Comparison of ENCODE assay signal across 21 cellular contexts in genomic region chr12:13258212-13258611, GRCh38.
A peak's percentile ranks its signal among the peaks of the same experiment; 100 is the strongest.
DNase-seq lines count a peak whose midpoint lies in the region; FAIRE-seq and TF ChIP-seq lines count a peak whose summit lies in the region.
"Had no signal": no experiment of that assay in that cellular context is flagged by ENCODE, and none has a peak within 500 bp of the region (broad histone marks: within the 10 kb centered on the region; RNA-seq: fewer than 3 reads in every experiment).

No MANE protein-coding gene starts in this region.

- CTCF ChIA-PET in endothelial cell of umbilical vein (lab: Charles Lee) = interaction anchor here (1.4 to 2.0 kb wide), 2 partner anchors 8 to 20 kb away, joined by 5 to 7 read pairs; no protein-coding TSS in a partner anchor

- H2AK5ac ChIP-seq in mesendoderm (ENCODE audit: low read length) = no peak overlapping the region

- H3K4me1 ChIP-seq in BLaER1 = peaks cover 25% of the 10 kb centered on the region
- peaks cover 17% of the 10 kb centered on the region for H3K4me1 ChIP-seq in endothelial cell of umbilical vein (ENCODE audit: control insufficient read depth, extremely low read depth, insufficient read depth, low read length)
- H3K4me1 ChIP-seq in mesendoderm (ENCODE audit: control insufficient read depth, low read depth, low read length) = peaks cover 29% of the 10 kb centered on the region
- no peaks in the 10 kb centered on the region for H3K4me1 ChIP-seq in prostate gland (replicated peaks)

- H3K9ac ChIP-seq in BLaER1 (no peak overlapping the region), endothelial cell of umbilical vein (replicated peaks; ENCODE audit: extremely low read depth, insufficient read depth, low read length) (no peak overlapping the region), mesendoderm (ENCODE audit: low read length) (peak overlapping the region; percentile 13)

- POLR2A ChIA-PET in endothelial cell of umbilical vein (lab: Charles Lee) = no interaction called here

- H3K27ac ChIP-seq in BLaER1 = no peak overlapping the region
- no peak overlapping the region for H3K27ac ChIP-seq in endothelial cell of umbilical vein (ENCODE audit: insufficient read depth, low read depth, low read length)
- H3K27ac ChIP-seq in mesendoderm (ENCODE audit: low read depth, low read length) = peak overlapping the region; percentile 68
- H3K27ac ChIP-seq in prostate gland = no peak overlapping the region
- H3K27ac ChIP-seq: body of pancreas, esophagus muscularis mucosa had no signal

- no peaks in the 10 kb centered on the region for H3K36me3 ChIP-seq in BLaER1
- no peaks in the 10 kb centered on the region for H3K36me3 ChIP-seq in endothelial cell of umbilical vein (ENCODE audit: control insufficient read depth in 2 of 2, extremely low read depth in 1 of 2, insufficient read depth in 2 of 2, low read length in 2 of 2)
- H3K36me3 ChIP-seq in mesendoderm (ENCODE audit: control insufficient read depth, insufficient read depth, low read length) = no peaks in the 10 kb centered on the region
- H3K36me3 ChIP-seq in prostate gland = no peaks in the 10 kb centered on the region
- H3K36me3 ChIP-seq: esophagus muscularis mucosa had no signal

- H3K79me2 ChIP-seq in endothelial cell of umbilical vein (ENCODE audit: control insufficient read depth, insufficient read depth, low read length) (no peaks in the 10 kb centered on the region), mesendoderm (ENCODE audit: control insufficient read depth, insufficient read depth, low read length) (no peaks in the 10 kb centered on the region)

- no peaks in the 10 kb centered on the region for H3K27me3 ChIP-seq in BLaER1
- H3K27me3 ChIP-seq in endothelial cell of umbilical vein (ENCODE audit: control insufficient read depth in 2 of 2, insufficient read depth in 2 of 2, low read length in 2 of 2) = no peaks in the 10 kb centered on the region
- H3K27me3 ChIP-seq in mesendoderm (ENCODE audit: insufficient read depth, low read length, poor library complexity) = no peaks in the 10 kb centered on the region
- no peaks in the 10 kb centered on the region for H3K27me3 ChIP-seq in prostate gland (replicated peaks; ENCODE audit: insufficient read depth)
- H3K27me3 ChIP-seq: body of pancreas, esophagus muscularis mucosa had no signal

- no peak overlapping the region for H2BK15ac ChIP-seq in mesendoderm (replicated peaks; ENCODE audit: low read depth)

- intact Hi-C loops in endothelial cell of umbilical vein (cut with micrococcal nuclease) (loop anchor here (5.0 kb wide), 1 partner anchor 104 kb away; no protein-coding TSS in a partner anchor), prostate gland (cut with DNase I) (loop anchor here (10.0 kb wide), 1 partner anchor 907 kb away; no protein-coding TSS in a partner anchor)

- peak overlapping the region; percentile 88 for H3K18ac ChIP-seq in mesendoderm (ENCODE audit: low read length)

- no peak for TF ChIP-seq POLR2A in endothelial cell of umbilical vein (IDR thresholded peaks at IDR 0.05; ENCODE audit: low read depth, low read length)
- no peak for TF ChIP-seq POLR2A in prostate gland (IDR thresholded peaks at IDR 0.05)

- FAIRE-seq in endothelial cell of umbilical vein (lab: Jason Lieb, UNC) = no peak
- FAIRE-seq: A549 had no signal

- no peaks in the 10 kb centered on the region for H4K20me1 ChIP-seq in BLaER1
- no peaks in the 10 kb centered on the region for H4K20me1 ChIP-seq in endothelial cell of umbilical vein (replicated peaks; ENCODE audit: control insufficient read depth, extremely low read depth, insufficient read depth, low read length)

- no peak overlapping the region for H2AFZ ChIP-seq in endothelial cell of umbilical vein (ENCODE audit: low read depth, low read length)

- dilution Hi-C loops in endothelial cell of umbilical vein (cut with MboI; ENCODE audit: extremely low pct_ligation_motif_present, low sequenced_read_pairs) = no loop called here

- H3K23ac ChIP-seq in mesendoderm (ENCODE audit: low read length) = no peak overlapping the region

- no peaks in the 10 kb centered on the region for H3K79me1 ChIP-seq in mesendoderm (ENCODE audit: low read length)

- H2BK5ac ChIP-seq in mesendoderm (ENCODE audit: low read length) = peak overlapping the region; percentile 99

- H3K56ac ChIP-seq in mesendoderm (ENCODE audit: low read length) = peak overlapping the region; percentile 79

- DNase-seq in NCI-H2227 (lab: John Stamatoyannopoulos, UW; ENCODE audit: unreplicated experiment) = peak; percentile 42
- DNase-seq in endothelial cell of umbilical vein (ENCODE audit: low read depth, low spot score) = peak; percentile 32
- peak; percentile 89 for DNase-seq in mesendoderm
- no peak for DNase-seq in DMS153 (lab: John Stamatoyannopoulos, UW)
- no peak for DNase-seq in activated CD4-positive, alpha-beta T cell treated with anti-CD3 and anti-CD28 coated beads for 1 hour
- DNase-seq in prostate gland (ENCODE audit: low spot score) = no peak
- DNase-seq in activated T-cell treated with anti-CD3 and anti-CD28 coated beads for 4 hours = no peak
- DNase-seq: activated CD8-positive, alpha-beta T cell treated with anti-CD3 and anti-CD28 coated beads for 36 hours; activated effector memory CD4-positive, alpha-beta T cell treated with anti-CD3 and anti-CD28 coated beads, Interleukin-2, amount 50 U/mL, for 16 hours; body of pancreas; DMS79 treated with DMSO at 0.1 percent for 48 hours; effector memory CD8-positive, alpha-beta T cell; NCI-H1417 treated with DMSO at 0.1 percent for 48 hours; NCI-H2081 treated with DMSO at 0.1 percent for 48 hours; occipital lobe; SIG-M5; stimulated activated CD4-positive, alpha-beta T cell treated with anti-CD3 and anti-CD28 coated beads, Interleukin-2, amount 100 ng/mL, for 24 hours had no signal

- no CpG with 5 or more reads among the region's 3 CpGs for WGBS in mesendoderm (ENCODE audit: extremely low coverage, insufficient coverage, low lambda C conversion rate)
- WGBS in prostate gland = 76% methylated on average over 3 of the region's 3 CpGs

- H3K9me3 ChIP-seq in BLaER1 = no peaks in the 10 kb centered on the region
- no peaks in the 10 kb centered on the region for H3K9me3 ChIP-seq in endothelial cell of umbilical vein (replicated peaks; ENCODE audit: control insufficient read depth, insufficient read depth, low read length)
- no peaks in the 10 kb centered on the region for H3K9me3 ChIP-seq in prostate gland
- H3K9me3 ChIP-seq: A549, body of pancreas, esophagus muscularis mucosa had no signal

- BruUV-seq in endothelial cell of umbilical vein (replicated peaks; lab: Mats Ljungman, UMichigan) = no TSS peak

- TF ChIP-seq CTCF in endothelial cell of umbilical vein (IDR thresholded peaks at IDR 0.05; ENCODE audit: extremely low read depth in 1 of 2, insufficient read depth in 1 of 2, low read depth in 1 of 2, low read length in 2 of 2) = no peak
- no peak for TF ChIP-seq CTCF in prostate gland (IDR thresholded peaks at IDR 0.05)

- H3K4me2 ChIP-seq in BLaER1 (peak overlapping the region; percentile 45), endothelial cell of umbilical vein (ENCODE audit: insufficient read depth, low read length) (no peak overlapping the region), mesendoderm (ENCODE audit: low read length) (no peak overlapping the region)
- H3K4me2 ChIP-seq: A549, smooth muscle cell had no signal

- no peak overlapping the region for H4K8ac ChIP-seq in mesendoderm (ENCODE audit: low read depth, low read length)

- peak overlapping the region; percentile 56 for H3K4ac ChIP-seq in mesendoderm (ENCODE audit: low read depth, low read length)

- no peaks in the 10 kb centered on the region for H3K9me1 ChIP-seq in endothelial cell of umbilical vein (replicated peaks; ENCODE audit: control insufficient read depth, extremely low read depth, insufficient read depth, low read length)

- H3K4me3 ChIP-seq in BLaER1 = no peak overlapping the region
- no peak overlapping the region for H3K4me3 ChIP-seq in endothelial cell of umbilical vein (replicated peaks in 1 of 3; ENCODE audit: insufficient read depth in 1 of 3, low read depth in 1 of 3, low read length in 3 of 3)
- H3K4me3 ChIP-seq in mesendoderm (ENCODE audit: low read length) = no peak overlapping the region
- no peak overlapping the region for H3K4me3 ChIP-seq in prostate gland
- H3K4me3 ChIP-seq: A549, body of pancreas, esophagus muscularis mucosa, smooth muscle cell had no signal

- peak overlapping the region; percentile 46 for H2BK120ac ChIP-seq in mesendoderm (ENCODE audit: low read depth, low read length)

- H4K5ac ChIP-seq in mesendoderm (ENCODE audit: low read length) = no peak overlapping the region

TF ChIP-seq in endothelial cell of umbilical vein, 7 proteins besides CTCF, POLR2A, EP300 and RAD21:
- no peak for TF ChIP-seq MAX (IDR thresholded peaks at IDR 0.05; ENCODE audit: insufficient read depth, insufficient read length)
- TF ChIP-seq MYC (IDR thresholded peaks at IDR 0.05; ENCODE audit: low read depth, low read length) = no peak
- no peak for TF ChIP-seq POLR2AphosphoS5 (IDR thresholded peaks at IDR 0.05; ENCODE audit: insufficient read depth, low read depth, low read length)
- no peak for TF ChIP-seq GATA2 (IDR thresholded peaks at IDR 0.05; ENCODE audit: insufficient read depth, insufficient read length, low read depth, low read length)
- no peak for TF ChIP-seq JUN (IDR thresholded peaks at IDR 0.05; ENCODE audit: borderline replicate concordance, insufficient read depth, insufficient read length, low read depth)
- TF ChIP-seq FOS (IDR thresholded peaks at IDR 0.05; ENCODE audit: borderline replicate concordance, insufficient read depth, low read length) = no peak
- no peak for TF ChIP-seq EZH2 (IDR thresholded peaks at IDR 0.05; ENCODE audit: borderline replicate concordance, low read depth, low read length, severe bottlenecking)

Comparison
In these comparisons a context has a peak if more than half of its experiments do, and no peak if none do; other contexts are left out.
1. DNase-seq: peak in NCI-H2227 (single experiment), endothelial cell of umbilical vein (single experiment) and mesendoderm (single experiment); none in DMS153 (single experiment), activated CD4-positive, alpha-beta T cell treated with anti-CD3 and anti-CD28 coated beads for 1 hour (single experiment), prostate gland (single experiment) and activated T-cell treated with anti-CD3 and anti-CD28 coated beads for 4 hours (single experiment).